8 cellular contexts compared by ENCODE assay signal in genomic region chr19:39402417-39403297, GRCh38. TPM values are rescaled to one million over a fixed set of nuclear protein-coding genes. Genes with fewer than 3 reads are reported as not detected.
DNase-seq lines count a peak whose midpoint lies in the region; ATAC-seq and TF ChIP-seq lines count a peak whose summit lies in the region.

No MANE protein-coding gene starts in this region.

- TF ChIP-seq CTCF in HEK293 (tag by site-specific recombination; IDR thresholded peaks at IDR 0.05): peak; percentile 77
- TF ChIP-seq CTCF in chondrocyte (IDR thresholded peaks at IDR 0.05): no peak

- no peaks in the 10 kb centered on the region for H3K9me3 Mint-ChIP-seq in chondrocyte (ENCODE audit: low read depth)

- peak overlapping the region; percentile 93 for H3K27ac ChIP-seq in HEK293 (ENCODE audit: extremely low read depth, low read depth, low read length)

- no peaks in the 10 kb centered on the region for H3K9me3 ChIP-seq in HEK293 (ENCODE audit: control insufficient read depth, insufficient read depth, low read depth, low read length)

- H3K36me3 Mint-ChIP-seq in chondrocyte (ENCODE audit: low read depth): no peaks in the 10 kb centered on the region

- H3K4me1 Mint-ChIP-seq in chondrocyte (ENCODE audit: low read depth): peaks cover 59% of the 10 kb centered on the region

- H3K27ac Mint-ChIP-seq in chondrocyte (ENCODE audit: unreplicated experiment): peak overlapping the region; percentile 100

- CTCF ChIA-PET in HEK293 (lab: Yijun Ruan, JAX): interaction anchor here (1.3 to 3.7 kb wide), 3 partner anchors 9 to 12 kb away, joined by 10 to 63 read pairs (median 10); partner anchors contain the start of genes MED29, PAF1 and PLEKHG2

- peaks cover 35% of the 10 kb centered on the region for H3K4me1 ChIP-seq in HEK293 (ENCODE audit: control insufficient read depth, insufficient read depth, low read length)

- DNase-seq in DMS79 (lab: John Stamatoyannopoulos, UW) (peak; percentile 36), NCI-H2227 treated with DMSO at 0.1 percent for 48 hours (lab: John Stamatoyannopoulos, UW) (peak; percentile 97), chondrocyte (ENCODE audit: low spot score) (no peak), kidney glomerular epithelial cell (lab: John Stamatoyannopoulos, UW) (peak; percentile 53)
- peak; percentile 76 to 78 for DNase-seq in activated CD4-positive, alpha-beta T cell treated with anti-CD3 and anti-CD28 coated beads for 24 hours (ENCODE audit: low read depth in 2 of 2)
- peak; percentile 73 to 78 for DNase-seq in stimulated activated CD4-positive, alpha-beta T cell treated with anti-CD3 and anti-CD28 coated beads, Interleukin-15, amount 100 ng/mL, for 1 hour (ENCODE audit: low read depth in 1 of 2, low spot score in 1 of 2)

- H3K4me3 ChIP-seq in HEK293 (ENCODE audit: low read depth, low read length): peak overlapping the region; percentile 34

- no peak for ATAC-seq in HG03521 (IDR thresholded peaks at IDR 0.05; ENCODE audit: unreplicated experiment)

- POLR2A ChIA-PET in HEK293 (lab: Yijun Ruan, JAX): interaction anchor here (0.6 to 11.2 kb wide), 7 partner anchors 9 to 1041 kb away, joined by 3 to 175 read pairs (median 5); partner anchors contain the start of genes MED29, PAF1, PLEKHG2 and RPS16

- peaks cover 4 to 9% of the 10 kb centered on the region in 2 experiments for H3K36me3 ChIP-seq in HEK293 (ENCODE audit: control insufficient read depth in 2 of 2, insufficient read depth in 1 of 2, low read length in 2 of 2)

- H3K27me3 Mint-ChIP-seq in chondrocyte (ENCODE audit: low read depth): no peaks in the 10 kb centered on the region

- H3K4me3 Mint-ChIP-seq in chondrocyte (ENCODE audit: unreplicated experiment): peak overlapping the region; percentile 82

TF ChIP-seq in HEK293, 187 proteins besides CTCF, POLR2A, EP300 and RAD21 (continues in another document):
- TF ChIP-seq SP3 (tag by site-specific recombination; IDR thresholded peaks at IDR 0.05) (peak; percentile 91), ZNF837 (tag by site-specific recombination; IDR thresholded peaks at IDR 0.05) (peak; percentile 65; the same call in 1 of the 2 replicates), ZNF629 (tag by site-specific recombination; IDR thresholded peaks at IDR 0.05) (peak; percentile 76), KLF7 (tag by site-specific recombination; IDR thresholded peaks at IDR 0.05; ENCODE audit: borderline replicate concordance) (peak; percentile 87; the same call in 1 of the 2 replicates), ZBTB10 (tag by site-specific recombination; IDR thresholded peaks at IDR 0.05) (peak; percentile 94), ZNF426 (tag by site-specific recombination; IDR thresholded peaks at IDR 0.05) (no peak), ZNF560 (tag by site-specific recombination; IDR thresholded peaks at IDR 0.05; ENCODE audit: borderline replicate concordance) (no peak), ZNF133 (tag by site-specific recombination; IDR thresholded peaks at IDR 0.05) (no peak), ZBTB20 (tag by site-specific recombination; IDR thresholded peaks at IDR 0.05) (peak; percentile 89), ZNF677 (tag by site-specific recombination; IDR thresholded peaks at IDR 0.05) (no peak), HOXC10 (CRISPR knock-in tag; IDR thresholded peaks at IDR 0.05) (no peak), ZNF76 (tag by site-specific recombination; IDR thresholded peaks at IDR 0.05; ENCODE audit: borderline replicate concordance, low read depth) (peak; percentile 62; the same call in 1 of the 2 replicates), ZNF146 (tag by site-specific recombination; IDR thresholded peaks at IDR 0.05) (peak; percentile 41; the same call in 1 of the 2 replicates), ZNF302 (tag by site-specific recombination; IDR thresholded peaks at IDR 0.05; ENCODE audit: low read depth) (no peak), ZNF623 (tag by site-specific recombination; IDR thresholded peaks at IDR 0.05) (no peak), ZNF621 (tag by site-specific recombination; IDR thresholded peaks at IDR 0.05) (no peak), ZNF16 (tag by site-specific recombination; IDR thresholded peaks at IDR 0.05; ENCODE audit: low read depth) (no peak), OVOL3 (tag by site-specific recombination; IDR thresholded peaks at IDR 0.05) (0 out of 2 replicates have a peak, but pooled peaks have one; percentile 8), ZNF514 (tag by site-specific recombination; IDR thresholded peaks at IDR 0.05) (no peak), ZNF404 (tag by site-specific recombination; IDR thresholded peaks at IDR 0.05) (no peak), EGR2 (tag by site-specific recombination; IDR thresholded peaks at IDR 0.05; ENCODE audit: low read depth) (peak; percentile 99), ZNF366 (tag by site-specific recombination; conservative IDR thresholded peaks at IDR 0.05) (peak; percentile 83), YY1 (tag by site-specific recombination; IDR thresholded peaks at IDR 0.05) (no peak; the same call in 1 of the 2 replicates)
- TF ChIP-seq, protein P1, sequence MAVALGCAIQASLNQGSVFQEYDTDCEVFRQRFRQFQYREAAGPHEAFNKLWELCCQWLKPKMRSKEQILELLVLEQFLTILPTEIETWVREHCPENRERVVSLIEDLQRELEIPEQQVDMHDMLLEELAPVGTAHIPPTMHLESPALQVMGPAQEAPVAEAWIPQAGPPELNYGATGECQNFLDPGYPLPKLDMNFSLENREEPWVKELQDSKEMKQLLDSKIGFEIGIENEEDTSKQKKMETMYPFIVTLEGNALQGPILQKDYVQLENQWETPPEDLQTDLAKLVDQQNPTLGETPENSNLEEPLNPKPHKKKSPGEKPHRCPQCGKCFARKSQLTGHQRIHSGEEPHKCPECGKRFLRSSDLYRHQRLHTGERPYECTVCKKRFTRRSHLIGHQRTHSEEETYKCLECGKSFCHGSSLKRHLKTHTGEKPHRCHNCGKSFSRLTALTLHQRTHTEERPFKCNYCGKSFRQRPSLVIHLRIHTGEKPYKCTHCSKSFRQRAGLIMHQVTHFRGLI (tag by site-specific recombination; IDR thresholded peaks at IDR 0.05): 0 out of 2 replicates have a peak, but pooled peaks have one; percentile 66
- TF ChIP-seq, protein P2, sequence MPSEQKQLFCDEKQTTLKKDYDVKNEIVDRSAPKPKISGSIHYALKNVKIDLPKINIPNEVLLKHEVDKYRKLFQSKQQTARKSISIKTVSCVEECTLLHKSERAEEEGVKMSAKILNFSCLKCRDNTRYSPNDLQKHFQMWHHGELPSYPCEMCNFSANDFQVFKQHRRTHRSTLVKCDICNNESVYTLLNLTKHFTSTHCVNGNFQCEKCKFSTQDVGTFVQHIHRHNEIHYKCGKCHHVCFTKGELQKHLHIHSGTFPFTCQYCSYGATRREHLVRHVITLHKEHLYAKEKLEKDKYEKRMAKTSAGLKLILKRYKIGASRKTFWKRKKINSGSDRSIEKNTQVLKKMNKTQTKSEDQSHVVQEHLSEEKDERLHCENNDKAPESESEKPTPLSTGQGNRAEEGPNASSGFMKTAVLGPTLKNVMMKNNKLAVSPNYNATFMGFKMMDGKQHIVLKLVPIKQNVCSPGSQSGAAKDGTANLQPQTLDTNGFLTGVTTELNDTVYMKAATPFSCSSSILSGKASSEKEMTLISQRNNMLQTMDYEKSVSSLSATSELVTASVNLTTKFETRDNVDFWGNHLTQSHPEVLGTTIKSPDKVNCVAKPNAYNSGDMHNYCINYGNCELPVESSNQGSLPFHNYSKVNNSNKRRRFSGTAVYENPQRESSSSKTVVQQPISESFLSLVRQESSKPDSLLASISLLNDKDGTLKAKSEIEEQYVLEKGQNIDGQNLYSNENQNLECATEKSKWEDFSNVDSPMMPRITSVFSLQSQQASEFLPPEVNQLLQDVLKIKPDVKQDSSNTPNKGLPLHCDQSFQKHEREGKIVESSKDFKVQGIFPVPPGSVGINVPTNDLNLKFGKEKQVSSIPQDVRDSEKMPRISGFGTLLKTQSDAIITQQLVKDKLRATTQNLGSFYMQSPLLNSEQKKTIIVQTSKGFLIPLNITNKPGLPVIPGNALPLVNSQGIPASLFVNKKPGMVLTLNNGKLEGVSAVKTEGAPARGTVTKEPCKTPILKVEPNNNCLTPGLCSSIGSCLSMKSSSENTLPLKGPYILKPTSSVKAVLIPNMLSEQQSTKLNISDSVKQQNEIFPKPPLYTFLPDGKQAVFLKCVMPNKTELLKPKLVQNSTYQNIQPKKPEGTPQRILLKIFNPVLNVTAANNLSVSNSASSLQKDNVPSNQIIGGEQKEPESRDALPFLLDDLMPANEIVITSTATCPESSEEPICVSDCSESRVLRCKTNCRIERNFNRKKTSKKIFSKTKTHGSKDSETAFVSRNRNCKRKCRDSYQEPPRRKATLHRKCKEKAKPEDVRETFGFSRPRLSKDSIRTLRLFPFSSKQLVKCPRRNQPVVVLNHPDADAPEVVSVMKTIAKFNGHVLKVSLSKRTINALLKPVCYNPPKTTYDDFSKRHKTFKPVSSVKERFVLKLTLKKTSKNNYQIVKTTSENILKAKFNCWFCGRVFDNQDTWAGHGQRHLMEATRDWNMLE (tag by site-specific recombination; conservative IDR thresholded peaks at IDR 0.05; ENCODE audit: low read depth): no peak

RNA-seq across cellular contexts. Expression of gene ZFP36, which starts 4.0 kb away (rescaled TPM):
- 30.2 to 55.7 TPM (median 46.3 TPM) in 3 replicates for total RNA-seq in chondrocyte

RNA-seq across cellular contexts. Expression of gene PLEKHG2, which starts 9.8 kb away (rescaled TPM):
- total RNA-seq in chondrocyte: 108 to 154 TPM (median 150 TPM) in 3 replicates

RNA-seq across cellular contexts. Expression of gene MED29, which starts 11.5 kb away (rescaled TPM):
- total RNA-seq in chondrocyte: 27.0 to 31.1 TPM (median 28.7 TPM) in 3 replicates

RNA-seq across cellular contexts. Expression of gene PAF1, which starts 11.8 kb away (rescaled TPM):
- 32.2 to 39.7 TPM (median 32.5 TPM) in 3 replicates for total RNA-seq in chondrocyte

RNA-seq across cellular contexts. Expression of gene RPS16, which starts 33.1 kb away (rescaled TPM):
- 1,022 to 1,375 TPM (median 1,065 TPM) in 3 replicates for total RNA-seq in chondrocyte
